In genomic region chr2:172085460-172086159, GRCh38 we compare ENCODE assay signal across 8 cellular contexts. TPM values are rescaled to one million over a fixed set of nuclear protein-coding genes. Genes with fewer than 3 reads are reported as not detected.
A peak's percentile ranks its signal among the peaks of the same experiment; 100 is the strongest.
DNase-seq lines count a peak whose midpoint lies in the region; ATAC-seq and TF ChIP-seq lines count a peak whose summit lies in the region.

DLX1 (plus strand) TSS chr2:172085507; CDS start chr2:172085678, 171 bp downstream.

- H3K4me3 ChIP-seq in esophagus squamous epithelium: peak within 1 kb of the TSS; percentile 28 to 55 (median 38)

- DNase-seq in DMS53 (lab: John Stamatoyannopoulos, UW) (peak; percentile 81), DMS53 treated with DMSO at 0.1 percent for 48 hours (lab: John Stamatoyannopoulos, UW; ENCODE audit: unreplicated experiment) (no peak), RKO (ENCODE audit: low spot score) (peak; percentile 25), esophagus squamous epithelium (lab: John Stamatoyannopoulos, UW) (no peak), retina (peak; percentile 93), caudate nucleus (lab: John Stamatoyannopoulos, UW) (no peak), putamen (ENCODE audit: low spot score) (no peak)

- no peak for TF ChIP-seq POLR2A in esophagus squamous epithelium (IDR thresholded peaks at IDR 0.05)

- H3K27me3 ChIP-seq in esophagus squamous epithelium: peaks cover 61 to 100% (median 94%) of the 10 kb centered on the region in 4 donors

- intact Hi-C loops in esophagus squamous epithelium (cut with DNase I): no loop called here

- H3K4me1 ChIP-seq in esophagus squamous epithelium: peaks cover 29 to 86% (median 35%) of the 10 kb centered on the region in 3 donors

- WGBS in esophagus squamous epithelium, 2 donors: 5 to 9% methylated on average over 9 of the region's 34 CpGs

- no peaks in the 10 kb centered on the region for H3K9me3 ChIP-seq in esophagus squamous epithelium

- ATAC-seq in HG02642 (IDR thresholded peaks at IDR 0.05; ENCODE audit: poor library complexity, unreplicated experiment): peak; percentile 10

- H3K27ac ChIP-seq in esophagus squamous epithelium: no peak within 1 kb of the TSS
- no peak within 1 kb of the TSS for H3K27ac ChIP-seq in caudate nucleus (ENCODE audit: low read depth, low read length)

- H3K36me3 ChIP-seq in esophagus squamous epithelium: no peaks in the 10 kb centered on the region

- TF ChIP-seq CTCF in esophagus squamous epithelium (IDR thresholded peaks at IDR 0.05): no peak

RNA-seq across cellular contexts. Expression of gene DLX1, which starts in this region (rescaled TPM):
- not detected for total RNA-seq in esophagus squamous epithelium

Comparison
In these comparisons a context has a peak if more than half of its experiments do, and no peak if none do; other contexts are left out.
1. DNase-seq: peak in DMS53 (single experiment), RKO (single experiment) and retina (single experiment); none in DMS53 treated with DMSO at 0.1 percent for 48 hours (single experiment), esophagus squamous epithelium (single experiment), caudate nucleus (0 of 61) and putamen (single experiment).